Comparison of ENCODE assay signal across 1 cellular context in the genomic region with DNA sequence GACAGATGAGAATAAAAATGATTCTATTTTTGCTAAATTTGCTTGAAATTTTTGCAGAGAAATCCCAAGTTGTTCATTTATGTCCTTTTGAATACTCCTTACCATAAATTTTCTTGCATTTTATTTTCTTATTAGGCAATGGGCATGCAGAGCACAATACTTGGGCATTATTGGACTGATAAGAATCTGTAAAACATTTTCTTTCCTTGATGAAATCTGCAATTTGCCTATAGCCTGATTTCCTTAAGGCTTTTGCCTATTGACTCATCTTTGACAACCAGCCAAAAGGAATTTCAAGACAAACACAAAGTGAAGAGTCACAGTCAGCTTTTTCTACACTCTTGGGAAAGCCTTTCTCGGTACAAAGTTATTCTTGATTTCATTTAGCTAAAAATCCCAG.
TF ChIP-seq lines count a peak whose summit lies in the region.

No MANE protein-coding gene starts in this region.

TF ChIP-seq in IMR-90, 13 proteins besides CTCF, POLR2A, EP300 and RAD21 (continued from another document):
- TF ChIP-seq, protein P1, sequence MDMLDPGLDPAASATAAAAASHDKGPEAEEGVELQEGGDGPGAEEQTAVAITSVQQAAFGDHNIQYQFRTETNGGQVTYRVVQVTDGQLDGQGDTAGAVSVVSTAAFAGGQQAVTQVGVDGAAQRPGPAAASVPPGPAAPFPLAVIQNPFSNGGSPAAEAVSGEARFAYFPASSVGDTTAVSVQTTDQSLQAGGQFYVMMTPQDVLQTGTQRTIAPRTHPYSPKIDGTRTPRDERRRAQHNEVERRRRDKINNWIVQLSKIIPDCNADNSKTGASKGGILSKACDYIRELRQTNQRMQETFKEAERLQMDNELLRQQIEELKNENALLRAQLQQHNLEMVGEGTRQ (IDR thresholded peaks at IDR 0.05; ENCODE audit: low read depth, low read length) = no peak
